Comparison of ENCODE assay signal across 7 cellular contexts in genomic region chr11:831951-832528, GRCh38. TPM values are rescaled to one million over a fixed set of nuclear protein-coding genes. Genes with fewer than 3 reads are reported as not detected.
DNase-seq lines count a peak whose midpoint lies in the region; ATAC-seq, FAIRE-seq and TF ChIP-seq lines count a peak whose summit lies in the region.

No MANE protein-coding gene starts in this region.

- no peak for ATAC-seq in T-helper 17 cell
- ATAC-seq in right cardiac atrium, result no peak
- no peak for ATAC-seq in HG02623 (IDR thresholded peaks at IDR 0.05; ENCODE audit: unreplicated experiment)
- no peak for ATAC-seq in HG03095 (IDR thresholded peaks at IDR 0.05; ENCODE audit: unreplicated experiment)

- no peaks in the 10 kb centered on the region; the same call in 1 of the 2 replicates for H3K4me1 ChIP-seq in H9 (ENCODE audit: insufficient read depth, low read length)
- peaks cover 9% of the 10 kb centered on the region for H3K4me1 ChIP-seq in right cardiac atrium (ENCODE audit: control insufficient read depth, insufficient read depth, low read length)
- H3K4me1 ChIP-seq in small intestine (ENCODE audit: control insufficient read depth in 2 of 2, insufficient read depth in 1 of 2, low read depth in 1 of 2, low read length in 1 of 2), result peaks cover 6 to 12% of the 10 kb centered on the region in 2 donors

- peaks cover 34% of the 10 kb centered on the region for H3K27me3 Mint-ChIP-seq in H9 (ENCODE audit: low read depth)
- H3K27me3 Mint-ChIP-seq in T-helper 17 cell, result peaks cover 24% of the 10 kb centered on the region

- H2BK12ac ChIP-seq in H9 (ENCODE audit: insufficient read length, low read depth, low read length), result no peak overlapping the region

- H3K79me1 ChIP-seq in H9 (ENCODE audit: insufficient read depth, low read depth, low read length, poor library complexity, severe bottlenecking), result no peaks in the 10 kb centered on the region

- H4K8ac ChIP-seq in H9 (replicated peaks; ENCODE audit: insufficient read length, low read depth, low read length), result no peak overlapping the region

- H2AK5ac ChIP-seq in H9 (ENCODE audit: insufficient read length, low read length), result no peak overlapping the region

- H4K91ac ChIP-seq in H9 (ENCODE audit: insufficient read length, low read depth, low read length), result no peak overlapping the region

- H3K23ac ChIP-seq in H9 (ENCODE audit: insufficient read length, low read depth, low read length), result no peak overlapping the region

- no peak for FAIRE-seq in small intestine (lab: Jason Lieb, UNC)

- H2BK20ac ChIP-seq in H9 (ENCODE audit: low read depth, low read length, poor library complexity, severe bottlenecking), result no peak overlapping the region

- H4K20me1 ChIP-seq in H9 (ENCODE audit: control insufficient read depth, insufficient read depth, insufficient read length), result no peaks in the 10 kb centered on the region

- no peak overlapping the region for H3T11ph ChIP-seq in H9 (ENCODE audit: low read length)

- H2BK5ac ChIP-seq in H9 (ENCODE audit: insufficient read length, low read length), result no peak overlapping the region

- H3K4me1 Mint-ChIP-seq in H9 (peaks cover 36 to 46% of the 10 kb centered on the region in 2 experiments), T-helper 17 cell (peaks cover 22% of the 10 kb centered on the region)

- no peak overlapping the region for H3K14ac ChIP-seq in H9 (ENCODE audit: insufficient read depth, low read length)

- H3K18ac ChIP-seq in H9 (ENCODE audit: insufficient read length, low read depth, low read length), result no peak overlapping the region

- H3K27ac ChIP-seq in H9 (ENCODE audit: insufficient read length, low read depth, low read length), result no peak overlapping the region
- H3K27ac ChIP-seq in right cardiac atrium (ENCODE audit: low read length), result peak overlapping the region; percentile 37
- H3K27ac ChIP-seq in small intestine (ENCODE audit: low read depth in 1 of 2, low read length in 1 of 2), result peak overlapping the region in 1 of 2 donors; percentile 50

- H3K9ac ChIP-seq in H9 (ENCODE audit: extremely low read depth, insufficient read length, low read length), result no peak overlapping the region

- intact Hi-C loops in right cardiac atrium (cut with DNase I), result no loop called here

- H3K27ac Mint-ChIP-seq in H9, result no peak overlapping the region
- no peak overlapping the region for H3K27ac Mint-ChIP-seq in T-helper 17 cell

- H3K4ac ChIP-seq in H9 (ENCODE audit: low read depth, low read length), result no peak overlapping the region

- H3K23me2 ChIP-seq in H9 (ENCODE audit: insufficient read length, low read depth, low read length, poor library complexity, severe bottlenecking), result peaks cover 32% of the 10 kb centered on the region

- peaks cover 0 to 3% of the 10 kb centered on the region in 2 donors for H3K36me3 ChIP-seq in small intestine (ENCODE audit: control insufficient read depth in 2 of 2, insufficient read depth in 2 of 2, low read length in 2 of 2)

- DNase-seq in H9 (no peak), T-helper 17 cell (no peak), right cardiac atrium (peak in 2 of 3 donors; percentile 60 to 69), small intestine (no peak)
- no peak for DNase-seq in activated CD4-positive, alpha-beta T cell treated with anti-CD3 and anti-CD28 coated beads for 1 hour

- H3K4me3 ChIP-seq in right cardiac atrium (ENCODE audit: low read length) (peak overlapping the region; percentile 71), small intestine (ENCODE audit: low read depth in 1 of 2, low read length in 2 of 2) (peak overlapping the region; percentile 51 to 75)

- H3K4me3 Mint-ChIP-seq in H9 (peak overlapping the region; percentile 63 to 76), T-helper 17 cell (peak overlapping the region; percentile 80)

- peaks cover 6 to 14% (median 9%) of the 10 kb centered on the region in 3 experiments; a peak in 4 of 7 replicates for H3K36me3 Mint-ChIP-seq in H9 (ENCODE audit: insufficient read depth in 1 of 3, low read depth in 3 of 3)
- no peaks in the 10 kb centered on the region for H3K36me3 Mint-ChIP-seq in T-helper 17 cell (ENCODE audit: low read depth)

- no peak overlapping the region for H2AFZ ChIP-seq in H9 (ENCODE audit: low read length)

- TF ChIP-seq CTCF in H9 (conservative IDR thresholded peaks at IDR 0.05), result no peak

- H2BK15ac ChIP-seq in H9 (ENCODE audit: low read depth, low read length), result no peak overlapping the region

- H3K27me3 ChIP-seq in H9 (ENCODE audit: insufficient read depth, low read length), result peaks cover 9% of the 10 kb centered on the region; the same call in 1 of the 2 replicates
- no peaks in the 10 kb centered on the region for H3K27me3 ChIP-seq in right cardiac atrium (ENCODE audit: control insufficient read depth, insufficient read depth)
- no peaks in the 10 kb centered on the region for H3K27me3 ChIP-seq in small intestine (ENCODE audit: control insufficient read depth in 2 of 2, insufficient read depth in 2 of 2, low read length in 2 of 2)

- H3K9me3 Mint-ChIP-seq in H9, result no peaks in the 10 kb centered on the region

- H3K79me2 ChIP-seq in H9 (ENCODE audit: insufficient read depth, low read length), result no peaks in the 10 kb centered on the region

- no peak overlapping the region for H2BK120ac ChIP-seq in H9 (ENCODE audit: low read depth, low read length, poor library complexity, severe bottlenecking)

- H3K4me2 ChIP-seq in H9 (ENCODE audit: insufficient read depth, insufficient read length, low read length), result peak overlapping the region; percentile 48

- H3K56ac ChIP-seq in H9 (ENCODE audit: insufficient read length, low read depth, low read length), result no peak overlapping the region

- WGBS in H9 (ENCODE audit: extremely low coverage, insufficient read length, low lambda C conversion rate), result no CpG with 5 or more reads among the region's 23 CpGs
- WGBS in right cardiac atrium, result 70% methylated on average over 23 of the region's 23 CpGs
- 72 to 83% (median 73%) methylated on average over 17 to 23 of the region's 23 CpGs for WGBS in small intestine, 3 donors

- H3K9me3 ChIP-seq in H9 (ENCODE audit: control insufficient read depth, low read depth, low read length) (no peaks in the 10 kb centered on the region), T-helper 17 cell (ENCODE audit: control insufficient read depth, low read length, poor library complexity, severe bottlenecking) (no peaks in the 10 kb centered on the region), right cardiac atrium (ENCODE audit: control insufficient read depth, low read length) (no peaks in the 10 kb centered on the region), small intestine (ENCODE audit: control insufficient read depth, low read depth) (no peaks in the 10 kb centered on the region)

- no peak overlapping the region for H4K5ac ChIP-seq in H9 (ENCODE audit: insufficient read length, low read depth, low read length)

RNA-seq across cellular contexts. Expression of gene CD151, which starts 0.7 kb away (rescaled TPM):
- total RNA-seq in H9 (2021), result 138 and 142 TPM in 2 replicates
- total RNA-seq in T-helper 17 cell, result 10 to 100 TPM; 54.9 to 67.3 TPM
- total RNA-seq in right cardiac atrium, result 100 to 1,000 TPM; 406 to 517 (median 443) TPM
- 671 TPM for polyA plus RNA-seq in right cardiac atrium
- polyA plus RNA-seq in small intestine, result 100 to 1,000 TPM; 187 to 359 (median 242) TPM

RNA-seq across cellular contexts. Expression of gene CRACR2B, which starts 4.3 kb away (rescaled TPM):
- total RNA-seq in H9 (2021) (28.8 and 29.0 TPM in 2 replicates), T-helper 17 cell (1 to 10 TPM in 1 of 2 donors, under 1 TPM in 1; 0.47 to 1.0 TPM), right cardiac atrium (10 to 100 TPM; 18.9 to 26.4 (median 21.0) TPM)
- polyA plus RNA-seq in right cardiac atrium (42.6 TPM), small intestine (10 to 100 TPM; 47.3 to 88.8 (median 83.0) TPM)

RNA-seq across cellular contexts. Expression of gene POLR2L, which starts 10.3 kb away (rescaled TPM):
- total RNA-seq in H9 (2021) (133 and 135 TPM in 2 replicates), T-helper 17 cell (10 to 100 TPM; 38.5 to 40.5 TPM), right cardiac atrium (100 to 1,000 TPM; 147 to 223 (median 191) TPM)
- polyA plus RNA-seq in right cardiac atrium (278 TPM), small intestine (100 to 1,000 TPM; 124 to 140 (median 139) TPM)

RNA-seq across cellular contexts. Expression of gene TSPAN4, which starts 10.6 kb away (rescaled TPM):
- total RNA-seq in H9 (2021), result 63.9 and 64.6 TPM in 2 replicates
- total RNA-seq in T-helper 17 cell, result 1 to 10 TPM; 2.1 to 3.0 TPM
- total RNA-seq in right cardiac atrium, result 10 to 100 TPM; 36.6 to 45.1 (median 40.4) TPM
- polyA plus RNA-seq in right cardiac atrium, result 41.3 TPM
- 10 to 100 TPM in 1 of 3 donors, 1 to 10 TPM in 2; 5.1 to 53.3 (median 7.3) TPM for polyA plus RNA-seq in small intestine

RNA-seq across cellular contexts. Expression of gene PNPLA2, which starts 13.3 kb away (rescaled TPM):
- total RNA-seq in H9 (2021) (62.3 and 67.3 TPM in 2 replicates), T-helper 17 cell (100 to 1,000 TPM; 178 to 182 TPM), right cardiac atrium (100 to 1,000 TPM; 145 to 193 (median 177) TPM)
- polyA plus RNA-seq in right cardiac atrium (147 TPM), small intestine (100 to 1,000 TPM in 2 of 3 donors, 10 to 100 TPM in 1; 66.2 to 250 (median 190) TPM)

Comparison
In these comparisons a context has a peak if more than half of its experiments do, and no peak if none do; other contexts are left out.
1. DNase-seq: peak in right cardiac atrium (2 of 3); none in H9 (single experiment), T-helper 17 cell (0 of 3), small intestine (single experiment) and activated CD4-positive, alpha-beta T cell treated with anti-CD3 and anti-CD28 coated beads for 1 hour (single experiment).
2. RNA of gene CRACR2B, which starts 4.3 kb away (total RNA-seq): 28.8 to 29.0 TPM in H9 and 18.9 to 26.4 TPM in right cardiac atrium; 0.47 to 1.0 TPM in T-helper 17 cell; every median in the first group is over 4 times any median in the second.